In genomic region chr6:36699290-36699689, GRCh38 we compare ENCODE assay signal across 24 cellular contexts. TPM values are rescaled to one million over a fixed set of nuclear protein-coding genes. Genes with fewer than 3 reads are reported as not detected.
DNase-seq lines count a peak whose midpoint lies in the region; ATAC-seq, FAIRE-seq and TF ChIP-seq lines count a peak whose summit lies in the region.
"Had no signal": no experiment of that assay in that cellular context is flagged by ENCODE, and none has a peak within 500 bp of the region (broad histone marks: within the 10 kb centered on the region; RNA-seq: fewer than 3 reads in every experiment).

No MANE protein-coding gene starts in this region.

- no peak overlapping the region for H3K9ac ChIP-seq in endodermal cell (ENCODE audit: extremely low read depth, low read length, poor library complexity, severe bottlenecking)

- H3K27me3 Mint-ChIP-seq in endodermal cell (ENCODE audit: insufficient read depth) (peaks cover 12% of the 10 kb centered on the region), WTC11 (ENCODE audit: low read depth) (no peaks in the 10 kb centered on the region), HFFc6 (ENCODE audit: insufficient read depth) (peaks cover 11% of the 10 kb centered on the region)
- H3K27me3 Mint-ChIP-seq: IgD-negative memory B cell had no signal

- TF ChIP-seq CTCF in HL-60 (IDR thresholded peaks at IDR 0.05; ENCODE audit: insufficient read depth, low read length) (no peak), NB4 (IDR thresholded peaks at IDR 0.05; ENCODE audit: low read depth, low read length) (no peak), endodermal cell (conservative IDR thresholded peaks at IDR 0.05) (no peak), WTC11 (IDR thresholded peaks at IDR 0.05) (no peak), HFFc6 (IDR thresholded peaks at IDR 0.05) (no peak)

- peaks cover 6% of the 10 kb centered on the region for H3K4me1 ChIP-seq in endodermal cell (ENCODE audit: control insufficient read depth, insufficient read depth, low read length)
- peaks cover 0 to 2% of the 10 kb centered on the region in 2 donors for H3K4me1 ChIP-seq in small intestine (ENCODE audit: control insufficient read depth in 2 of 2, insufficient read depth in 1 of 2, low read depth in 1 of 2, low read length in 1 of 2)

- H3K4me3 Mint-ChIP-seq in endodermal cell = no peak overlapping the region
- H3K4me3 Mint-ChIP-seq in WTC11 = no peak overlapping the region
- H3K4me3 Mint-ChIP-seq in HFFc6 = no peak overlapping the region
- H3K4me3 Mint-ChIP-seq: GM23338 had no signal

- WGBS in endodermal cell (ENCODE audit: insufficient coverage in 1 of 2, insufficient read length in 1 of 2), 2 experiments = 88 to 94% methylated on average over 4 to 7 of the region's 7 CpGs
- 14 to 70% (median 44%) methylated on average over 7 of the region's 7 CpGs for WGBS in small intestine, 3 donors

- H3K36me3 ChIP-seq in endodermal cell (ENCODE audit: control insufficient read depth, insufficient read depth, low read length) (no peaks in the 10 kb centered on the region), small intestine (ENCODE audit: control insufficient read depth in 2 of 2, insufficient read depth in 2 of 2, low read length in 2 of 2) (no peaks in the 10 kb centered on the region)
- H3K36me3 ChIP-seq: MG63 had no signal

- DNase-seq in HL-60 (ENCODE audit: low read depth in 1 of 2, low spot score in 1 of 2) (no peak), NB4 (ENCODE audit: low read depth) (no peak), endodermal cell (peak; percentile 24), small intestine (peak; percentile 92), WTC11 (ENCODE audit: low spot score) (no peak), HFFc6 (no peak), caudate nucleus (lab: John Stamatoyannopoulos, UW) (no peak)
- DNase-seq in activated naive CD4-positive, alpha-beta T cell treated with anti-CD3 and anti-CD28 coated beads, Interleukin-2, amount 50 U/mL, for 16 hours = no peak
- DNase-seq: ACHN, C1 segment of cervical spinal cord, HCEC 1CT, Kasumi-1, MG63, NCI-H1092, NCI-H1436 treated with DMSO at 0.1 percent for 48 hours, NCI-H1930, NCI-H2227 treated with DMSO at 0.1 percent for 48 hours, NCI-H510A treated with DMSO at 0.1 percent for 48 hours, NCI-H748 treated with DMSO at 0.1 percent for 48 hours had no signal

- no peak for FAIRE-seq in small intestine (lab: Jason Lieb, UNC)
- FAIRE-seq: G401.6, GM12892 had no signal

- POLR2A ChIA-PET in WTC11 (lab: Charles Lee) = no interaction called here

- H3K27ac Mint-ChIP-seq in endodermal cell (no peak overlapping the region), WTC11 (no peak overlapping the region), HFFc6 (no peak overlapping the region)
- H3K27ac Mint-ChIP-seq: GM23338 had no signal

- CTCF ChIA-PET in WTC11 (lab: Charles Lee) = interaction anchor here (0.6 kb wide), 1 partner anchor 84 kb away, joined by 4 read pairs; no protein-coding TSS in a partner anchor

- no peak for TF ChIP-seq POLR2A in NB4 (IDR thresholded peaks at IDR 0.05; ENCODE audit: extremely low read depth, insufficient read length)

- ATAC-seq in WTC11 = no peak
- ATAC-seq: GM23338, Panc1 had no signal

- no peaks in the 10 kb centered on the region for H3K36me3 Mint-ChIP-seq in endodermal cell (ENCODE audit: low read depth)
- no peaks in the 10 kb centered on the region for H3K36me3 Mint-ChIP-seq in WTC11
- H3K36me3 Mint-ChIP-seq in HFFc6 (ENCODE audit: low read depth) = no peaks in the 10 kb centered on the region

- H3K4me1 Mint-ChIP-seq in endodermal cell (peaks cover 5% of the 10 kb centered on the region), WTC11 (no peaks in the 10 kb centered on the region), HFFc6 (ENCODE audit: low read depth) (peaks cover 18% of the 10 kb centered on the region)
- H3K4me1 Mint-ChIP-seq: GM23338 had no signal

- H3K4me3 ChIP-seq in HL-60 (replicated peaks; ENCODE audit: insufficient read depth, low read length) = peak overlapping the region; percentile 84
- H3K4me3 ChIP-seq in NB4 (ENCODE audit: low read depth, low read length) = peak overlapping the region; percentile 97
- no peak overlapping the region for H3K4me3 ChIP-seq in endodermal cell (ENCODE audit: low read length)
- no peak overlapping the region for H3K4me3 ChIP-seq in small intestine (ENCODE audit: low read depth in 1 of 2, low read length in 2 of 2)
- H3K4me3 ChIP-seq: GM23338, MG63 had no signal

- no peak overlapping the region for H3K27ac ChIP-seq in HL-60 (replicated peaks)
- H3K27ac ChIP-seq in endodermal cell (ENCODE audit: low read depth, low read length) = no peak overlapping the region
- H3K27ac ChIP-seq in small intestine (ENCODE audit: low read depth in 1 of 2, low read length in 1 of 2) = peak overlapping the region; percentile 5 to 22
- no peak overlapping the region for H3K27ac ChIP-seq in caudate nucleus (ENCODE audit: low read depth, low read length)

- no peaks in the 10 kb centered on the region for H3K9me3 ChIP-seq in endodermal cell (ENCODE audit: control insufficient read depth, low read length)
- no peaks in the 10 kb centered on the region for H3K9me3 ChIP-seq in small intestine (ENCODE audit: control insufficient read depth, low read depth)

- H3K9me3 Mint-ChIP-seq in endodermal cell (no peaks in the 10 kb centered on the region), WTC11 (no peaks in the 10 kb centered on the region), HFFc6 (no peaks in the 10 kb centered on the region)
- H3K9me3 Mint-ChIP-seq: GM23338, IgD-negative memory B cell had no signal

- no peaks in the 10 kb centered on the region for H3K27me3 ChIP-seq in HL-60 (ENCODE audit: insufficient read depth, poor library complexity, severe bottlenecking)
- H3K27me3 ChIP-seq in endodermal cell (ENCODE audit: control insufficient read depth, insufficient read depth, low read length, poor library complexity, severe bottlenecking) = no peaks in the 10 kb centered on the region
- no peaks in the 10 kb centered on the region for H3K27me3 ChIP-seq in small intestine (ENCODE audit: control insufficient read depth in 2 of 2, insufficient read depth in 2 of 2, low read length in 2 of 2)
- H3K27me3 ChIP-seq: MG63 had no signal

TF ChIP-seq in WTC11, 78 proteins besides CTCF, POLR2A, EP300 and RAD21 (continues in another document):
- TF ChIP-seq, protein P1, sequence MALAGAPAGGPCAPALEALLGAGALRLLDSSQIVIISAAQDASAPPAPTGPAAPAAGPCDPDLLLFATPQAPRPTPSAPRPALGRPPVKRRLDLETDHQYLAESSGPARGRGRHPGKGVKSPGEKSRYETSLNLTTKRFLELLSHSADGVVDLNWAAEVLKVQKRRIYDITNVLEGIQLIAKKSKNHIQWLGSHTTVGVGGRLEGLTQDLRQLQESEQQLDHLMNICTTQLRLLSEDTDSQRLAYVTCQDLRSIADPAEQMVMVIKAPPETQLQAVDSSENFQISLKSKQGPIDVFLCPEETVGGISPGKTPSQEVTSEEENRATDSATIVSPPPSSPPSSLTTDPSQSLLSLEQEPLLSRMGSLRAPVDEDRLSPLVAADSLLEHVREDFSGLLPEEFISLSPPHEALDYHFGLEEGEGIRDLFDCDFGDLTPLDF (CRISPR knock-in tag; IDR thresholded peaks at IDR 0.05) = no peak
- TF ChIP-seq FOXK1 (CRISPR knock-in tag; IDR thresholded peaks at IDR 0.05) (no peak), ZNF232 (CRISPR knock-in tag; IDR thresholded peaks at IDR 0.05) (no peak), MXD4 (CRISPR knock-in tag; IDR thresholded peaks at IDR 0.05; ENCODE audit: borderline replicate concordance) (no peak), EMX1 (CRISPR knock-in tag; IDR thresholded peaks at IDR 0.05) (no peak), TCF7 (CRISPR knock-in tag; IDR thresholded peaks at IDR 0.05; ENCODE audit: low read depth) (no peak), PREB (CRISPR knock-in tag; IDR thresholded peaks at IDR 0.05; ENCODE audit: borderline replicate concordance) (no peak), KAT7 (CRISPR knock-in tag; IDR thresholded peaks at IDR 0.05; ENCODE audit: borderline replicate concordance) (no peak), NFATC4 (CRISPR knock-in tag; IDR thresholded peaks at IDR 0.05) (no peak)
- TF ChIP-seq, protein P2, sequence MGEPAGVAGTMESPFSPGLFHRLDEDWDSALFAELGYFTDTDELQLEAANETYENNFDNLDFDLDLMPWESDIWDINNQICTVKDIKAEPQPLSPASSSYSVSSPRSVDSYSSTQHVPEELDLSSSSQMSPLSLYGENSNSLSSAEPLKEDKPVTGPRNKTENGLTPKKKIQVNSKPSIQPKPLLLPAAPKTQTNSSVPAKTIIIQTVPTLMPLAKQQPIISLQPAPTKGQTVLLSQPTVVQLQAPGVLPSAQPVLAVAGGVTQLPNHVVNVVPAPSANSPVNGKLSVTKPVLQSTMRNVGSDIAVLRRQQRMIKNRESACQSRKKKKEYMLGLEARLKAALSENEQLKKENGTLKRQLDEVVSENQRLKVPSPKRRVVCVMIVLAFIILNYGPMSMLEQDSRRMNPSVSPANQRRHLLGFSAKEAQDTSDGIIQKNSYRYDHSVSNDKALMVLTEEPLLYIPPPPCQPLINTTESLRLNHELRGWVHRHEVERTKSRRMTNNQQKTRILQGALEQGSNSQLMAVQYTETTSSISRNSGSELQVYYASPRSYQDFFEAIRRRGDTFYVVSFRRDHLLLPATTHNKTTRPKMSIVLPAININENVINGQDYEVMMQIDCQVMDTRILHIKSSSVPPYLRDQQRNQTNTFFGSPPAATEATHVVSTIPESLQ (CRISPR knock-in tag; IDR thresholded peaks at IDR 0.05) = no peak

RNA-seq across cellular contexts. Expression of gene RAB44, which starts 1.7 kb away (rescaled TPM):
- not detected for total RNA-seq in endodermal cell
- not detected for polyA plus RNA-seq in endodermal cell (2013, experiment 1 of 2)
- not detected for polyA plus RNA-seq in endodermal cell (2013, experiment 2 of 2)
- polyA plus RNA-seq in small intestine = under 1 TPM in 2 of 3 donors, not detected in 1; 0.18 to 0.22 TPM
- 0.07 to 0.11 TPM in 2 of 3 replicates, not detected in the other for total RNA-seq in WTC11 (2021)
- under 1 TPM in 2 of 6 experiments, not detected in 4; 0.26 to 0.45 TPM for total RNA-seq in HFFc6 (2021; fragmentation: NEBNext Ultra II Directional; extraction: Animal tissue kit (Norgen Biotek cat#: 25700))
- total RNA-seq: GM23338 had no signal
- polyA plus RNA-seq: GM23338, IgD-negative memory B cell had no signal

RNA-seq across cellular contexts. Expression of gene CDKN1A, which starts 20.8 kb away (rescaled TPM):
- total RNA-seq in endodermal cell (1 to 10 TPM; 1.9 to 3.7 TPM), WTC11 (2021) (35.9 to 75.1 TPM (median 38.1 TPM) in 3 replicates)
- polyA plus RNA-seq in endodermal cell (2013, experiment 1 of 2) = 45.0 TPM
- 50.3 TPM for polyA plus RNA-seq in endodermal cell (2013, experiment 2 of 2)
- 100 to 1,000 TPM in 2 of 3 donors, 10 to 100 TPM in 1; 96.8 to 464 (median 327) TPM for polyA plus RNA-seq in small intestine
- 100 to 1,000 TPM; 496 to 872 (median 617) TPM for total RNA-seq in HFFc6 (2021; fragmentation: NEBNext Ultra II Directional; extraction: Animal tissue kit (Norgen Biotek cat#: 25700))

Comparison
In these comparisons a context has a peak if more than half of its experiments do, and no peak if none do; other contexts are left out.
1. DNase-seq: peak in endodermal cell (single experiment) and small intestine (single experiment); none in HL-60 (0 of 2), NB4 (single experiment), WTC11 (single experiment), activated naive CD4-positive, alpha-beta T cell treated with anti-CD3 and anti-CD28 coated beads, Interleukin-2, amount 50 U/mL, for 16 hours (single experiment), HFFc6 (single experiment) and caudate nucleus (0 of 61).
2. H3K27ac ChIP-seq: peak in small intestine (2 of 2); none in HL-60 (single experiment), endodermal cell (single experiment) and caudate nucleus (single experiment).
3. H3K4me3 ChIP-seq: peak in HL-60 (single experiment) and NB4 (single experiment); none in endodermal cell (single experiment) and small intestine (0 of 2).